ENCODE assay signal across 16 cellular contexts in genomic region chr6:71262914-71263313, GRCh38. TPM values are rescaled to one million over a fixed set of nuclear protein-coding genes. Genes with fewer than 3 reads are reported as not detected.
DNase-seq lines count a peak whose midpoint lies in the region; ATAC-seq and TF ChIP-seq lines count a peak whose summit lies in the region.
"Had no signal": no experiment of that assay in that cellular context is flagged by ENCODE, and none has a peak within 500 bp of the region (broad histone marks: within the 10 kb centered on the region; RNA-seq: fewer than 3 reads in every experiment).

No MANE protein-coding gene starts in this region.

- H3K36me3 ChIP-seq in GM23338 (ENCODE audit: insufficient read depth): no peaks in the 10 kb centered on the region
- H3K36me3 ChIP-seq in osteoblast (ENCODE audit: insufficient read depth, low read length): no peaks in the 10 kb centered on the region
- H3K36me3 ChIP-seq in Peyer's patch: no peaks in the 10 kb centered on the region
- H3K36me3 ChIP-seq: BLaER1 treated with 17β-estradiol and CSF1 and Interleukin-3, amounts not matched to agents 10 nM and 100 nM had no signal

- peaks cover 17% of the 10 kb centered on the region for H3K9me3 Mint-ChIP-seq in GM23338
- H3K9me3 Mint-ChIP-seq: CD8-positive, alpha-beta memory T cell had no signal

- H3K9me2 ChIP-seq in GM23338 (ENCODE audit: insufficient read depth): no peaks in the 10 kb centered on the region

- H3K9me3 ChIP-seq in osteoblast (ENCODE audit: low read depth, low read length) (no peaks in the 10 kb centered on the region), Peyer's patch (no peaks in the 10 kb centered on the region)

- no peak overlapping the region for H3K27ac Mint-ChIP-seq in GM23338
- H3K27ac Mint-ChIP-seq: CD8-positive, alpha-beta memory T cell had no signal

- H4K20me1 ChIP-seq in GM23338 (replicated peaks; ENCODE audit: insufficient read depth) (no peaks in the 10 kb centered on the region), osteoblast (ENCODE audit: insufficient read depth, low read length) (no peaks in the 10 kb centered on the region)
- H4K20me1 ChIP-seq: BLaER1 treated with 17β-estradiol and CSF1 and Interleukin-3, amounts not matched to agents 10 nM and 100 nM had no signal

- H3K27me3 ChIP-seq in GM23338 (ENCODE audit: insufficient read depth): no peaks in the 10 kb centered on the region
- no peaks in the 10 kb centered on the region for H3K27me3 ChIP-seq in osteoblast (ENCODE audit: insufficient read depth, low read length)
- no peaks in the 10 kb centered on the region for H3K27me3 ChIP-seq in Peyer's patch
- H3K27me3 ChIP-seq: BLaER1 treated with 17β-estradiol and CSF1 and Interleukin-3, amounts not matched to agents 10 nM and 100 nM had no signal

- H3K4me3 ChIP-seq in GM23338: no peak overlapping the region
- peak overlapping the region; percentile 51 for H3K4me3 ChIP-seq in coronary artery
- peak overlapping the region; percentile 45 for H3K4me3 ChIP-seq in osteoblast (ENCODE audit: insufficient read depth, low read length)
- no peak overlapping the region for H3K4me3 ChIP-seq in Peyer's patch
- H3K4me3 ChIP-seq: BLaER1 treated with 17β-estradiol and CSF1 and Interleukin-3, amounts not matched to agents 10 nM and 100 nM had no signal

- H3K36me3 Mint-ChIP-seq in GM23338 (ENCODE audit: low read depth): peaks cover 10% of the 10 kb centered on the region; the same call in 2 of the 3 replicates
- H3K36me3 Mint-ChIP-seq: CD8-positive, alpha-beta memory T cell had no signal

- H3K27ac ChIP-seq in GM23338 (ENCODE audit: low read depth): no peak overlapping the region
- H3K27ac ChIP-seq in coronary artery: no peak overlapping the region
- no peak overlapping the region for H3K27ac ChIP-seq in osteoblast (ENCODE audit: low read depth, low read length)
- no peak overlapping the region for H3K27ac ChIP-seq in Peyer's patch
- H3K27ac ChIP-seq: BLaER1 treated with 17β-estradiol and CSF1 and Interleukin-3, amounts not matched to agents 10 nM and 100 nM had no signal

- no peaks in the 10 kb centered on the region for H3F3A ChIP-seq in GM23338 (replicated peaks; ENCODE audit: low read depth)

- H3K4me1 Mint-ChIP-seq in GM23338: peaks cover 7% of the 10 kb centered on the region; the same call in 1 of the 3 replicates
- H3K4me1 Mint-ChIP-seq: CD8-positive, alpha-beta memory T cell had no signal

- DNase-seq in AG20443 (ENCODE audit: low spot score) (peak; percentile 45), GM23338 (ENCODE audit: low spot score) (no peak), coronary artery (ENCODE audit: low spot score) (no peak), osteoblast (ENCODE audit: insufficient read length, low spot score, missing footprints) (peak; percentile 76), Peyer's patch (no peak), NCI-H1048 (lab: John Stamatoyannopoulos, UW) (no peak), HPDE6-E6E7 (ENCODE audit: extremely low spot score) (no peak)
- DNase-seq: CD8-positive, alpha-beta memory T cell; DMS79 treated with DMSO at 0.1 percent for 48 hours; GDM1; IMR-90; Karpas-422; NCI-H1930; NCI-H526 treated with DMSO at 0.1 percent for 48 hours; OCI-M1 had no signal

- TF ChIP-seq POLR2A in Peyer's patch (IDR thresholded peaks at IDR 0.05): no peak

- H2AFZ ChIP-seq in GM23338 (no peak overlapping the region; the same call in 1 of the 2 replicates), osteoblast (ENCODE audit: low read length) (peak overlapping the region; percentile 68)

- no peaks in the 10 kb centered on the region for H3K79me2 ChIP-seq in GM23338 (replicated peaks; ENCODE audit: insufficient read depth)
- H3K79me2 ChIP-seq in osteoblast (ENCODE audit: insufficient read depth, low read length): no peaks in the 10 kb centered on the region

- H3K4me3 Mint-ChIP-seq in GM23338: no peak overlapping the region
- H3K4me3 Mint-ChIP-seq: CD8-positive, alpha-beta memory T cell had no signal

- H3K27me3 Mint-ChIP-seq in GM23338 (ENCODE audit: insufficient read depth, low read depth, poor library complexity): no peaks in the 10 kb centered on the region

- TF ChIP-seq CTCF in GM23338 (conservative IDR thresholded peaks at IDR 0.05; ENCODE audit: low read depth in 2 of 2): no peak
- TF ChIP-seq CTCF in coronary artery (IDR thresholded peaks at IDR 0.05): no peak
- TF ChIP-seq CTCF in osteoblast (IDR thresholded peaks at IDR 0.05; ENCODE audit: extremely low read depth, low read depth, low read length): no peak
- no peak for TF ChIP-seq CTCF in Peyer's patch (IDR thresholded peaks at IDR 0.05)

- H3K4me2 ChIP-seq in GM23338: no peak overlapping the region
- H3K4me2 ChIP-seq in osteoblast (ENCODE audit: insufficient read depth, low read length): peak overlapping the region; percentile 72
- H3K4me2 ChIP-seq: BLaER1 treated with 17β-estradiol and CSF1 and Interleukin-3, amounts not matched to agents 10 nM and 100 nM had no signal

- ATAC-seq in GM23338: no peak; the same call in 2 of the 3 replicates

- H3K4me1 ChIP-seq in GM23338 (ENCODE audit: insufficient read depth): no peaks in the 10 kb centered on the region
- H3K4me1 ChIP-seq in osteoblast (ENCODE audit: insufficient read depth, low read length): peaks cover 9% of the 10 kb centered on the region
- no peaks in the 10 kb centered on the region for H3K4me1 ChIP-seq in Peyer's patch

TF ChIP-seq in GM23338, 12 proteins besides CTCF, POLR2A, EP300 and RAD21:
- TF ChIP-seq ZNF331 (CRISPR knock-in tag; IDR thresholded peaks at IDR 0.05; ENCODE audit: low read depth): peak; percentile 48; the same call in 1 of the 2 replicates
- TF ChIP-seq REST (IDR thresholded peaks at IDR 0.05; ENCODE audit: unreplicated experiment): no peak

RNA-seq across cellular contexts. Expression of gene OGFRL1, which starts 25.7 kb away (rescaled TPM):
- total RNA-seq in GM23338 (2014; rRNA removed; shearing (Covaris generic)): 10.0 and 12.0 TPM in 2 replicates
- polyA plus RNA-seq in GM23338 (2016; fragmentation: Nextera tagmentation; extraction: Ambion mirVana): 3.8 and 4.2 TPM in 2 replicates
- total RNA-seq in osteoblast (15.9 and 18.0 TPM in 2 replicates), Peyer's patch (10 to 100 TPM in 1 of 4 donors, 1 to 10 TPM in 3; 3.0 to 36.3 (median 5.5) TPM)

Comparison
In these comparisons a context has a peak if more than half of its experiments do, and no peak if none do; other contexts are left out.
1. DNase-seq: peak in AG20443 (single experiment) and osteoblast (single experiment); none in GM23338 (single experiment), coronary artery (single experiment), Peyer's patch (0 of 3), NCI-H1048 (single experiment) and HPDE6-E6E7 (single experiment).
2. H3K4me3 ChIP-seq: peak in coronary artery (single experiment) and osteoblast (single experiment); none in GM23338 (single experiment) and Peyer's patch (0 of 4).